ENCODE assay signal across 8 cellular contexts in genomic region chr12:56257071-56257470, GRCh38. TPM values are rescaled to one million over a fixed set of nuclear protein-coding genes. Genes with fewer than 3 reads are reported as not detected.
A peak's percentile ranks its signal among the peaks of the same experiment; 100 is the strongest.
DNase-seq lines count a peak whose midpoint lies in the region; ATAC-seq and TF ChIP-seq lines count a peak whose summit lies in the region.

No MANE protein-coding gene starts in this region.

- H3K9me3 ChIP-seq in left ventricle myocardium inferior (replicated peaks), result no peaks in the 10 kb centered on the region
- H3K9me3 ChIP-seq in breast epithelium, result no peaks in the 10 kb centered on the region
- H3K9me3 ChIP-seq in mucosa of stomach (ENCODE audit: control insufficient read depth, low read length), result no peaks in the 10 kb centered on the region
- H3K9me3 ChIP-seq in aorta (ENCODE audit: control insufficient read depth, low read length), result no peaks in the 10 kb centered on the region
- no peaks in the 10 kb centered on the region for H3K9me3 ChIP-seq in adrenal gland (replicated peaks in 1 of 3)

- H3K27ac ChIP-seq in left ventricle myocardium inferior (replicated peaks) (peak overlapping the region; percentile 97), breast epithelium (peak overlapping the region in 1 of 2 donors; percentile 83), aorta (ENCODE audit: low read depth in 1 of 2, low read length in 2 of 2) (no peak overlapping the region), adrenal gland (peak overlapping the region in 2 of 5 donors; percentile 91)

- peak overlapping the region; percentile 84 for H3K9ac ChIP-seq in mucosa of stomach (ENCODE audit: low read length)

- intact Hi-C loops in left ventricle myocardium inferior (cut with micrococcal nuclease), result no loop called here
- intact Hi-C loops in Right ventricle myocardium superior (cut with DNase I), result no loop called here
- intact Hi-C loops in breast epithelium (cut with DNase I; ENCODE audit: low total_unique reads), result loop anchor here (2.0 kb wide), 1 partner anchor 42 kb away; no protein-coding TSS in a partner anchor
- intact Hi-C loops in aorta (cut with DNase I), result loop anchor here in 1 of 2 donors (5.0 kb wide), 1 partner anchor 35 kb away; the partner anchor contains the start of genes NABP2 and RNF41
- intact Hi-C loops in adrenal gland (cut with DNase I), result loop anchor here in 1 of 2 donors (5.0 kb wide), 1 partner anchor 35 kb away; the partner anchor contains the start of genes NABP2 and RNF41

- H3K36me3 ChIP-seq in left ventricle myocardium inferior, result peaks cover 46% of the 10 kb centered on the region
- peaks cover 15% of the 10 kb centered on the region for H3K36me3 ChIP-seq in breast epithelium
- peaks cover 24% of the 10 kb centered on the region for H3K36me3 ChIP-seq in mucosa of stomach (ENCODE audit: control insufficient read depth, insufficient read depth, low read length)
- H3K36me3 ChIP-seq in aorta (ENCODE audit: control insufficient read depth in 1 of 2, insufficient read depth in 2 of 2, low read length in 1 of 2), result peaks cover 0 to 13% of the 10 kb centered on the region in 2 donors
- H3K36me3 ChIP-seq in adrenal gland (replicated peaks in 1 of 2), result peaks cover 0 to 45% of the 10 kb centered on the region in 2 donors

- H3K4me3 ChIP-seq in left ventricle myocardium inferior (peak overlapping the region; percentile 98), breast epithelium (peak overlapping the region; percentile 80 to 96 (median 80)), mucosa of stomach (ENCODE audit: low read length) (peak overlapping the region; percentile 38), aorta (ENCODE audit: low read length in 2 of 2) (peak overlapping the region; percentile 99 to 100), adrenal gland (peak overlapping the region in 2 of 4 donors; percentile 89 to 90)

- no peak for DNase-seq in left ventricle myocardium inferior
- DNase-seq in Right ventricle myocardium superior, result no peak
- no peak for DNase-seq in breast epithelium (ENCODE audit: low spot score in 2 of 2)
- DNase-seq in aorta, result peak in 1 of 2 donors; percentile 32
- DNase-seq in adrenal gland, result no peak
- DNase-seq in NCI-H1092 treated with DMSO at 0.1 percent for 48 hours (lab: John Stamatoyannopoulos, UW), result no peak
- DNase-seq in SHP77 (lab: John Stamatoyannopoulos, UW), result no peak

- ATAC-seq in Right ventricle myocardium superior (ENCODE audit: poor library complexity) (no peak), aorta (ENCODE audit: low FRiP score) (no peak)

- H3K27me3 ChIP-seq in left ventricle myocardium inferior (ENCODE audit: low read depth) (no peaks in the 10 kb centered on the region), breast epithelium (no peaks in the 10 kb centered on the region), mucosa of stomach (ENCODE audit: control insufficient read depth, insufficient read depth, low read length) (no peaks in the 10 kb centered on the region), aorta (ENCODE audit: control insufficient read depth in 1 of 2, insufficient read depth in 2 of 2, low read length in 1 of 2) (no peaks in the 10 kb centered on the region), adrenal gland (no peaks in the 10 kb centered on the region)

- TF ChIP-seq POLR2A in breast epithelium (IDR thresholded peaks at IDR 0.05) (no peak), adrenal gland (IDR thresholded peaks at IDR 0.05) (no peak)

- H3K4me1 ChIP-seq in left ventricle myocardium inferior (peaks cover 37% of the 10 kb centered on the region), breast epithelium (peaks cover 0 to 12% of the 10 kb centered on the region in 2 donors), mucosa of stomach (ENCODE audit: control insufficient read depth, insufficient read depth, low read length) (peaks cover 17% of the 10 kb centered on the region), aorta (ENCODE audit: control insufficient read depth in 1 of 2, insufficient read depth in 2 of 2, low read length in 2 of 2) (peaks cover 0 to 3% of the 10 kb centered on the region in 2 donors), adrenal gland (replicated peaks in 1 of 2) (peaks cover 19 to 30% of the 10 kb centered on the region in 2 donors)

- TF ChIP-seq CTCF in left ventricle myocardium inferior (IDR thresholded peaks at IDR 0.05; ENCODE audit: borderline replicate concordance) (no peak), breast epithelium (IDR thresholded peaks at IDR 0.05) (no peak), adrenal gland (IDR thresholded peaks at IDR 0.05) (no peak)

- 29 to 30% methylated on average over 8 of the region's 8 CpGs for WGBS in aorta, 2 donors
- WGBS in adrenal gland, 4 donors, result 31 to 47% (median 34%) methylated on average over 4 to 8 of the region's 8 CpGs

RNA-seq across cellular contexts. Expression of gene ANKRD52, which starts 1.1 kb away (rescaled TPM):
- total RNA-seq in left ventricle myocardium inferior (25.1 TPM), Right ventricle myocardium superior (24.6 TPM), breast epithelium (10 to 100 TPM; 12.8 to 18.4 (median 14.9) TPM), aorta (10 to 100 TPM; 30.5 to 37.9 TPM), adrenal gland (10 to 100 TPM; 21.3 to 86.8 (median 39.2) TPM)
- polyA plus RNA-seq in aorta (1 to 10 TPM; 4.4 to 9.3 TPM), adrenal gland (10 to 100 TPM in 2 of 3 donors, 1 to 10 TPM in 1; 8.4 to 54.0 (median 28.8) TPM)

RNA-seq across cellular contexts. Expression of gene COQ10A, which starts 9.7 kb away (rescaled TPM):
- 203 TPM for total RNA-seq in left ventricle myocardium inferior
- total RNA-seq in Right ventricle myocardium superior, result 153 TPM
- total RNA-seq in breast epithelium, result 10 to 100 TPM; 18.7 to 23.7 (median 18.7) TPM
- total RNA-seq in aorta, result 10 to 100 TPM; 11.1 to 11.2 TPM
- polyA plus RNA-seq in aorta, result 10 to 100 TPM; 11.9 to 18.9 TPM
- 10 to 100 TPM; 24.2 to 65.1 (median 35.1) TPM for total RNA-seq in adrenal gland
- 10 to 100 TPM; 25.2 to 47.6 (median 36.7) TPM for polyA plus RNA-seq in adrenal gland

RNA-seq across cellular contexts. Expression of gene SLC39A5, which starts 27.2 kb away (rescaled TPM):
- not detected for total RNA-seq in left ventricle myocardium inferior
- not detected for total RNA-seq in Right ventricle myocardium superior
- under 1 TPM in 1 of 3 donors, not detected in 2; 0.98 TPM for total RNA-seq in breast epithelium
- total RNA-seq in aorta, result not detected
- polyA plus RNA-seq in aorta, result 10 to 100 TPM in 1 of 2 donors, 1 to 10 TPM in 1; 1.1 to 21.4 TPM
- total RNA-seq in adrenal gland, result under 1 TPM in 2 of 8 donors, not detected in 6; 0.65 to 0.83 TPM
- 1 to 10 TPM in 1 of 3 donors, under 1 TPM in 1, not detected in 1; 0.54 to 2.0 TPM for polyA plus RNA-seq in adrenal gland

RNA-seq across cellular contexts. Expression of gene NABP2, which starts 32.9 kb away (rescaled TPM):
- 20.3 TPM for total RNA-seq in left ventricle myocardium inferior
- 18.8 TPM for total RNA-seq in Right ventricle myocardium superior
- total RNA-seq in breast epithelium, result 10 to 100 TPM; 24.7 to 31.2 (median 27.5) TPM
- 10 to 100 TPM; 18.6 to 19.7 TPM for total RNA-seq in aorta
- polyA plus RNA-seq in aorta, result 10 to 100 TPM; 25.7 to 28.6 TPM
- total RNA-seq in adrenal gland, result 10 to 100 TPM; 23.8 to 55.4 (median 48.9) TPM
- polyA plus RNA-seq in adrenal gland, result 10 to 100 TPM; 24.6 to 48.3 (median 39.7) TPM

RNA-seq across cellular contexts. Expression of gene RNF41, which starts 35.3 kb away (rescaled TPM):
- 51.4 TPM for total RNA-seq in left ventricle myocardium inferior
- 48.1 TPM for total RNA-seq in Right ventricle myocardium superior
- 10 to 100 TPM; 64.4 to 86.6 (median 81.3) TPM for total RNA-seq in breast epithelium
- 10 to 100 TPM; 50.9 to 61.4 TPM for total RNA-seq in aorta
- polyA plus RNA-seq in aorta, result 10 to 100 TPM; 32.9 to 39.3 TPM
- total RNA-seq in adrenal gland, result 10 to 100 TPM; 42.6 to 90.6 (median 67.4) TPM
- 10 to 100 TPM; 13.0 to 44.0 (median 13.5) TPM for polyA plus RNA-seq in adrenal gland
